ENCODE assay signal across 22 cellular contexts in the genomic region with DNA sequence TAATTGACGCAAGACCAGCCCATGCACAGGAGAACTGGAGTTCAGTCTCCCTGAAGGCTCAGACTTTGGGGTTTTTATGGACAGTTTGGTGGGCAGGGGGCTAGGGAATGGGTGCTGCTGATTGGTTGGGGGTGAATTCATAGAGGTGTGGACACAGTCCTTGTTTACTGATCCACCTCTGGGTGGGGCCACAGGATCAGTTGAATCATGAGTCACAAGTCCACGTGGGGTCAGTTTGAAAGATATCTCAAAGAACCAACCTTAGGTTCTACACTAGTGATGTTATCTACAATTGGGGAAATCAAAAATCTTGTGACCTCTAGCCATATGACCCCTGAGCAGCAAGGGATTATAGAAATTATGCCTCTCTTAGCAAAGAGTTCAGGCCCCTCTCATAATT.
"Had no signal": no experiment of that assay in that cellular context is flagged by ENCODE, and none has a peak within 500 bp of the region (broad histone marks: within the 10 kb centered on the region; RNA-seq: fewer than 3 reads in every experiment).

No MANE protein-coding gene starts in this region.

- H3K9me3 ChIP-seq: gastroesophageal sphincter, pancreas, prostate gland, upper lobe of right lung had no signal

- H3K36me3 ChIP-seq: gastroesophageal sphincter, pancreas, prostate gland, upper lobe of right lung, WERI-Rb-1 had no signal

- DNase-seq: activated CD4-positive, alpha-beta memory T cell treated with anti-CD3 and anti-CD28 coated beads for 36 hours; activated CD4-positive, alpha-beta T cell treated with anti-CD3 and anti-CD28 coated beads, Interleukin-2, amount 10 ng/mL, durations not matched to agents 24 days and 14 days; activated CD4-positive, CD25-positive, alpha-beta regulatory T cell treated with anti-CD3 and anti-CD28 coated beads, Interleukin-2, amount 50 U/mL, for 72 hours; activated CD8-positive, alpha-beta memory T cell treated with anti-CD3 and anti-CD28 coated beads, Interleukin-2, amount 50 U/mL, for 4 hours; activated effector memory CD4-positive, alpha-beta T cell treated with anti-CD3 and anti-CD28 coated beads, Interleukin-2, amount 50 U/mL, for 16 hours; activated naive CD4-positive, alpha-beta T cell treated with anti-CD3 and anti-CD28 coated beads for 36 hours; activated naive CD8-positive, alpha-beta T cell treated with anti-CD3 and anti-CD28 coated beads, Interleukin-2, amount 10 ng/mL, durations not matched to agents 7 days and 5 days; activated T-cell treated with anti-CD3 and anti-CD28 coated beads, Interleukin-2, amount 50 U/mL, for 1 hour; head of caudate nucleus; kidney glomerular epithelial cell; mammary epithelial cell; naive thymus-derived CD4-positive, alpha-beta T cell; pancreas; stimulated activated CD4-positive, alpha-beta T cell treated with anti-CD3 and anti-CD28 coated beads, Interleukin-4, amount 100 ng/mL, for 1 hour; stimulated activated naive CD8-positive, alpha-beta T cell treated with anti-CD3 and anti-CD28 coated beads, Interleukin-15, Interleukin-2, amounts not matched to agents 100 U/mL and 50 U/mL, for 24 hours; T-helper 17 cell; T1000; upper lobe of right lung; WERI-Rb-1 had no signal

- H3K27me3 ChIP-seq: gastroesophageal sphincter, pancreas, upper lobe of right lung had no signal

- H3K4me1 ChIP-seq: pancreas, prostate gland had no signal

- H3K4me3 ChIP-seq: gastroesophageal sphincter, pancreas, prostate gland, upper lobe of right lung had no signal

- H3K27ac ChIP-seq: pancreas, prostate gland, upper lobe of right lung, WERI-Rb-1 had no signal

- ATAC-seq: gastroesophageal sphincter; naive thymus-derived CD4-positive, alpha-beta T cell; pancreas; SK-N-SH treated with all-trans-retinoic acid at 6 μM for 48 hours; stimulated activated naive CD8-positive, alpha-beta T cell treated with anti-CD3 and anti-CD28 coated beads, Interleukin-15, Interleukin-2, amounts not matched to agents 100 U/mL and 50 U/mL, for 24 hours; T-helper 17 cell; upper lobe of right lung had no signal
